Comparison of ENCODE assay signal across 23 cellular contexts in genomic region chr14:29168149-29168548, GRCh38.
DNase-seq lines count a peak whose midpoint lies in the region; ATAC-seq, FAIRE-seq and TF ChIP-seq lines count a peak whose summit lies in the region.
"Had no signal": no experiment of that assay in that cellular context is flagged by ENCODE, and none has a peak within 500 bp of the region (broad histone marks: within the 10 kb centered on the region; RNA-seq: fewer than 3 reads in every experiment).

No MANE protein-coding gene starts in this region.

- H3K18ac ChIP-seq in trophoblast cell (ENCODE audit: low read length): no peak overlapping the region

- no peak for TF ChIP-seq RAD21 in GM12878 (IDR thresholded peaks at IDR 0.05; ENCODE audit: insufficient read depth, low read depth, low read length)

- H2AK5ac ChIP-seq in trophoblast cell (ENCODE audit: low read length): no peak overlapping the region

- intact Hi-C loops in GM12878 (cut with micrococcal nuclease; ENCODE audit: unreplicated experiment): no loop called here
- intact Hi-C loops in kidney (cut with DNase I): no loop called here

- CTCF ChIA-PET in GM12878 (lab: Yijun Ruan, JAX): no interaction called here

- SMC1A ChIA-PET in GM12878 (lab: Charles Lee; ENCODE audit: uncharacterized antibody, unreplicated experiment): no interaction called here

- ATAC-seq in GM12878: peak; percentile 49
- no peak for ATAC-seq in stimulated activated memory B cell treated with anti-CD40 and anti-IgM and Interleukin-4, amounts not matched to agents 10 μg/mL and 1 μg/mL and 100 μg/mL, for 72 hours

- H3K27ac Mint-ChIP-seq in stimulated activated memory B cell treated with anti-CD40 and anti-IgM and Interleukin-4, amounts not matched to agents 10 μg/mL and 1 μg/mL and 100 μg/mL, for 72 hours: no peak overlapping the region
- H3K27ac Mint-ChIP-seq: CD14-positive monocyte, HFFc6 had no signal

- RAD21 ChIA-PET in GM12878 (lab: Charles Lee; ENCODE audit: unreplicated experiment): no interaction called here

- in situ Hi-C loops in GM12878 (cut with MboI): no loop called here

- H3K79me2 ChIP-seq in GM12878 (ENCODE audit: control insufficient read depth, insufficient read depth, low read length) (no peaks in the 10 kb centered on the region), trophoblast cell (ENCODE audit: control insufficient read depth, insufficient read depth, low read length, poor library complexity) (no peaks in the 10 kb centered on the region)

- H2BK5ac ChIP-seq in trophoblast cell (ENCODE audit: low read depth, low read length, poor library complexity): no peak overlapping the region

- no peak overlapping the region for H3K14ac ChIP-seq in trophoblast cell (ENCODE audit: low read length)

- 41% methylated on average over 7 of the region's 7 CpGs for WGBS in GM12878 (ENCODE audit: insufficient coverage, insufficient replicate concordance, low lambda C conversion rate, missing lambda C conversion rate)
- no CpG with 5 or more reads among the region's 7 CpGs for WGBS in trophoblast cell (ENCODE audit: extremely low coverage, insufficient coverage, insufficient read length)
- 81 to 93% (median 88%) methylated on average over 7 of the region's 7 CpGs for WGBS in small intestine, 3 donors

- no peak for TF ChIP-seq EP300 in GM12878 (IDR thresholded peaks at IDR 0.05; ENCODE audit: borderline replicate concordance in 1 of 2, control insufficient read depth in 1 of 2, low read depth in 2 of 2, low read length in 2 of 2)

- POLR2A ChIA-PET in GM12878 (lab: Charles Lee): no interaction called here

- H2AFZ ChIP-seq in GM12878 (ENCODE audit: control insufficient read depth, low read depth, low read length) (no peak overlapping the region), trophoblast cell (ENCODE audit: insufficient read depth, low read length, poor library complexity) (no peak overlapping the region)
- H2AFZ ChIP-seq: PC-9 had no signal

- H3K23ac ChIP-seq in trophoblast cell (ENCODE audit: low read length): no peak overlapping the region

- H3K4me1 Mint-ChIP-seq in stimulated activated memory B cell treated with anti-CD40 and anti-IgM and Interleukin-4, amounts not matched to agents 10 μg/mL and 1 μg/mL and 100 μg/mL, for 72 hours: no peaks in the 10 kb centered on the region
- H3K4me1 Mint-ChIP-seq: CD14-positive monocyte had no signal

- H3K4me3 Mint-ChIP-seq in stimulated activated memory B cell treated with anti-CD40 and anti-IgM and Interleukin-4, amounts not matched to agents 10 μg/mL and 1 μg/mL and 100 μg/mL, for 72 hours: no peak overlapping the region
- H3K4me3 Mint-ChIP-seq: CD14-positive monocyte, HFFc6 had no signal

- H3K9me3 Mint-ChIP-seq in stimulated activated memory B cell treated with anti-CD40 and anti-IgM and Interleukin-4, amounts not matched to agents 10 μg/mL and 1 μg/mL and 100 μg/mL, for 72 hours: no peaks in the 10 kb centered on the region
- H3K9me3 Mint-ChIP-seq: HFFc6 had no signal

- H3K4me1 ChIP-seq in GM12878 (ENCODE audit: control insufficient read depth, insufficient read depth, low read length) (no peaks in the 10 kb centered on the region), trophoblast cell (ENCODE audit: control insufficient read depth in 1 of 2, insufficient read depth in 2 of 2, low read length in 2 of 2) (no peaks in the 10 kb centered on the region), small intestine (ENCODE audit: control insufficient read depth in 2 of 2, insufficient read depth in 1 of 2, low read depth in 1 of 2, low read length in 1 of 2) (no peaks in the 10 kb centered on the region), kidney (ENCODE audit: control insufficient read depth in 1 of 2, insufficient read depth in 1 of 2, low read depth in 1 of 2, low read length in 2 of 2) (no peaks in the 10 kb centered on the region)
- H3K4me1 ChIP-seq: SJCRH30 had no signal

- peak overlapping the region; percentile 43 for H4K12ac ChIP-seq in trophoblast cell (ENCODE audit: low read depth, low read length)

- H3K27me3 ChIP-seq in GM12878 (replicated peaks in 1 of 2; ENCODE audit: control insufficient read depth in 2 of 2, insufficient read depth in 2 of 2, low read length in 1 of 2) (no peaks in the 10 kb centered on the region), trophoblast cell (ENCODE audit: insufficient read depth, low read length) (no peaks in the 10 kb centered on the region), small intestine (ENCODE audit: control insufficient read depth in 2 of 2, insufficient read depth in 2 of 2, low read length in 2 of 2) (no peaks in the 10 kb centered on the region)
- H3K27me3 ChIP-seq: SJCRH30 had no signal

- BruUV-seq in GM12878 (replicated peaks; lab: Mats Ljungman, UMichigan): no TSS peak

- DNase-seq in HuH-7 (ENCODE audit: low spot score) (peak; percentile 2), GM12878 (ENCODE audit: low read depth, low spot score) (no peak), trophoblast cell (no peak), NCI-H2107 (lab: John Stamatoyannopoulos, UW) (no peak), small intestine (no peak), kidney (no peak)
- DNase-seq: 8988T, DMS79, GOT3, HFFc6, IMR-90, MM.1S, NCI-H1092, NCI-H146, NCI-H2227 treated with DMSO at 0.1 percent for 48 hours, NCI-H524 treated with DMSO at 0.1 percent for 48 hours, PC-9, SJCRH30, SW 1271 had no signal

- no peak overlapping the region for H3K4me3 ChIP-seq in GM12878
- H3K4me3 ChIP-seq in trophoblast cell (ENCODE audit: low read depth, low read length): no peak overlapping the region
- no peak overlapping the region for H3K4me3 ChIP-seq in small intestine (ENCODE audit: low read depth in 1 of 2, low read length in 2 of 2)
- no peak overlapping the region for H3K4me3 ChIP-seq in kidney (ENCODE audit: low read length in 2 of 2)
- H3K4me3 ChIP-seq: PC-9, SJCRH30 had no signal

- H3K36me3 Mint-ChIP-seq in stimulated activated memory B cell treated with anti-CD40 and anti-IgM and Interleukin-4, amounts not matched to agents 10 μg/mL and 1 μg/mL and 100 μg/mL, for 72 hours: no peaks in the 10 kb centered on the region
- H3K36me3 Mint-ChIP-seq: CD14-positive monocyte had no signal

- no peaks in the 10 kb centered on the region for H3K27me3 Mint-ChIP-seq in stimulated activated memory B cell treated with anti-CD40 and anti-IgM and Interleukin-4, amounts not matched to agents 10 μg/mL and 1 μg/mL and 100 μg/mL, for 72 hours

- FAIRE-seq in GM12878 (lab: Jason Lieb, UNC): no peak
- no peak for FAIRE-seq in small intestine (lab: Jason Lieb, UNC)
- no peak for FAIRE-seq in kidney (lab: Jason Lieb, UNC)

- H3K4me2 ChIP-seq in GM12878 (ENCODE audit: control insufficient read depth, insufficient read depth): no peak overlapping the region
- no peak overlapping the region for H3K4me2 ChIP-seq in trophoblast cell (ENCODE audit: low read length)
- H3K4me2 ChIP-seq: PC-9 had no signal

- H3K27ac ChIP-seq in 22Rv1 (no peak overlapping the region), GM12878 (ENCODE audit: control insufficient read depth, insufficient read depth) (no peak overlapping the region), trophoblast cell (ENCODE audit: low read depth, low read length) (no peak overlapping the region), small intestine (ENCODE audit: low read depth in 1 of 2, low read length in 1 of 2) (no peak overlapping the region), kidney (ENCODE audit: low read depth in 2 of 2, low read length in 2 of 2) (no peak overlapping the region)
- H3K27ac ChIP-seq: PC-9, RWPE1, SJCRH30 had no signal

- TF ChIP-seq CTCF in 22Rv1 (IDR thresholded peaks at IDR 0.05): peak; percentile 13; the same call in 1 of the 2 replicates
- TF ChIP-seq CTCF in GM12878 (IDR thresholded peaks at IDR 0.05 in 2 of 3, conservative IDR thresholded peaks at IDR 0.05 in 1 of 3; ENCODE audit: control insufficient read depth in 2 of 3, extremely low read depth in 1 of 3, insufficient read depth in 1 of 3, low read depth in 3 of 3, low read length in 3 of 3): peak in 1 of 3 experiments; percentile 8; a peak in 1 of 6 replicates
- TF ChIP-seq CTCF in kidney (IDR thresholded peaks at IDR 0.05; ENCODE audit: borderline replicate concordance, extremely low read depth, insufficient read depth): no peak

- H3K79me1 ChIP-seq in trophoblast cell (ENCODE audit: low read length): no peaks in the 10 kb centered on the region

- H4K91ac ChIP-seq in trophoblast cell (ENCODE audit: low read depth, low read length): no peak overlapping the region

- H4K20me1 ChIP-seq in GM12878 (ENCODE audit: control insufficient read depth, insufficient read depth): no peaks in the 10 kb centered on the region

- H3K4ac ChIP-seq in trophoblast cell (ENCODE audit: low read depth, low read length): no peak overlapping the region

- no peak overlapping the region for H2BK120ac ChIP-seq in trophoblast cell (ENCODE audit: insufficient read depth, low read length, poor library complexity)

- H3K9me3 ChIP-seq in GM12878 (replicated peaks; ENCODE audit: control insufficient read depth, insufficient read depth, low read length): no peaks in the 10 kb centered on the region
- H3K9me3 ChIP-seq in trophoblast cell (ENCODE audit: insufficient read depth, low read depth, low read length): peaks cover 3% of the 10 kb centered on the region
- H3K9me3 ChIP-seq in small intestine (ENCODE audit: control insufficient read depth, low read depth): no peaks in the 10 kb centered on the region
- peaks cover 0 to 4% of the 10 kb centered on the region in 2 donors for H3K9me3 ChIP-seq in kidney (ENCODE audit: control insufficient read depth in 1 of 2, low read length in 2 of 2)
- H3K9me3 ChIP-seq: SJCRH30 had no signal

- no peak overlapping the region for H2BK12ac ChIP-seq in trophoblast cell (ENCODE audit: low read length)

- TF ChIP-seq POLR2A in GM12878 (IDR thresholded peaks at IDR 0.05; ENCODE audit: low read depth, low read length): no peak

- H3K36me3 ChIP-seq in GM12878 (ENCODE audit: control insufficient read depth in 2 of 2, insufficient read depth in 2 of 2, low read length in 1 of 2): no peaks in the 10 kb centered on the region
- no peaks in the 10 kb centered on the region for H3K36me3 ChIP-seq in trophoblast cell (ENCODE audit: control insufficient read depth in 1 of 2, insufficient read depth in 2 of 2, low read length in 2 of 2)
- H3K36me3 ChIP-seq in small intestine (ENCODE audit: control insufficient read depth in 2 of 2, insufficient read depth in 2 of 2, low read length in 2 of 2): no peaks in the 10 kb centered on the region
- H3K36me3 ChIP-seq in kidney (ENCODE audit: control insufficient read depth in 1 of 2, insufficient read depth in 2 of 2, low read length in 2 of 2): no peaks in the 10 kb centered on the region
- H3K36me3 ChIP-seq: SJCRH30 had no signal

- no peak overlapping the region for H4K8ac ChIP-seq in trophoblast cell (ENCODE audit: low read depth, low read length)

- H3K9ac ChIP-seq in GM12878 (ENCODE audit: control insufficient read depth, insufficient read depth, low read length) (no peak overlapping the region), trophoblast cell (ENCODE audit: low read length) (no peak overlapping the region), kidney (ENCODE audit: low read length in 2 of 2) (no peak overlapping the region)

TF ChIP-seq in GM12878, 131 proteins besides CTCF, POLR2A, EP300 and RAD21 (continues in another document):
- no peak for TF ChIP-seq LARP7 (IDR thresholded peaks at IDR 0.05)
